ENCODE assay signal across 25 cellular contexts in genomic region chr9:99154356-99154755, GRCh38.
"Had no signal": no experiment of that assay in that cellular context is flagged by ENCODE, and none has a peak within 500 bp of the region (broad histone marks: within the 10 kb centered on the region; RNA-seq: fewer than 3 reads in every experiment).

No MANE protein-coding gene starts in this region.

- H3K4me1 ChIP-seq: ascending aorta, neural progenitor cell, parathyroid adenoma, right atrium auricular region, stomach, thyroid gland had no signal

- H3K27ac ChIP-seq: ascending aorta, cardiac muscle cell, neural progenitor cell, parathyroid adenoma, right atrium auricular region, stomach, thyroid gland had no signal

- DNase-seq: activated CD4-positive, alpha-beta T cell treated with anti-CD3 and anti-CD28 coated beads for 36 hours; activated CD4-positive, CD25-positive, alpha-beta regulatory T cell; activated effector memory CD4-positive, alpha-beta T cell treated with anti-CD3 and anti-CD28 coated beads, Interleukin-2, amount 50 U/mL, for 16 hours; activated naive CD4-positive, alpha-beta T cell treated with anti-CD3 and anti-CD28 coated beads for 36 hours; activated naive CD8-positive, alpha-beta T cell treated with anti-CD3 and anti-CD28 coated beads for 36 hours; activated T-cell treated with anti-CD3 and anti-CD28 coated beads for 4 hours; endodermal cell; foreskin melanocyte; islet precursor cell; left cardiac atrium; left ventricle myocardium superior; naive B cell; occipital lobe; stimulated activated CD4-positive, alpha-beta T cell treated with anti-CD3 and anti-CD28 coated beads, Interleukin-1b, Interleukin-23, amount 100 ng/mL, for 48 hours; stimulated activated CD4-positive, alpha-beta T cell treated with anti-CD3 and anti-CD28 coated beads, Interleukin-4, amount 100 ng/mL, for 4 hours; stimulated activated naive B cell treated with anti-CD40 and anti-IgM and Interleukin-4, amounts not matched to agents 10 μg/mL and 1 μg/mL and 100 μg/mL, for 72 hours; stomach; T-helper 1 cell; thyroid gland had no signal

- H3K4me3 ChIP-seq: ascending aorta, cardiac muscle cell, neural progenitor cell, right atrium auricular region, smooth muscle cell, stomach, thyroid gland had no signal

- H3K9ac ChIP-seq: neural progenitor cell, parathyroid adenoma had no signal

- H3K9me3 ChIP-seq: ascending aorta, right atrium auricular region, stomach, thyroid gland had no signal
